ENCODE assay signal across 10 cellular contexts in the genomic region with DNA sequence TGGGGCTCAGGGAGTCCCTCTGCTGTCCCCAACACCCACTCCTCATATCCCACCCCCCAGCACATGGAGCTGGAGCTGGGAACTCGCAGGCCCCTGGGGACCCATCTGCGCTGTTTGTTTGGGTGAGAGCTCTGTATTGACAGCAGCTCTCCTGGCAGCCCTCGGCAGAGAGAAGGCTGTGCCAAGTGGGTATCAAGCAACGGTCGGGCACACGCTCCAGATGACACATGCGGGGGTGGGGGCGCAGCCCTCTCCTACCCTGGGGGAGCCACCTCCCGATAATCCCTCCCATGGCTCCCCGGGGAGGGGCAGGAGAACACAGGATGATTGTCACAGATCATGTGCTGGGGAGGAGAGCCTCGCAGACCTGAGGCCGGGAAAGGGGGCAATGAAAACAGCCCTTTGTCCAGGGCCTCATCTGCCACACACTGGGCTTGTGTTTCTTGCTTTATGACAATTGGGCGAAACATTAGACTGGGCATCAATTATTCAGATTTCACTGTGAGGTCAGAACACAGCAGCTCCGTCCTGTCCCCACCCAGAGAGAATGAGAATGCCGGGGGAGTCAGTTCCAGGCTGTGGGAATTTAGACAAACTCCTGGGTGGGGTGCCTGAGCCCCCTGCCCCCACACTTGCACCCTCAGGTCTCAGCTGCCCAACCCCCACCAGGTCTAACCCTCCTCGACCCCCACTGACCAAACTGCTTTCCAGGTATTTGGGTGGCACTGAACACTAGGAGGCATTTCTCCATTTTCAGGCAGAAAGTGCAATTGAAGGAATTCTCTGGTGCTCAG. TPM values are rescaled to one million over a fixed set of nuclear protein-coding genes. Genes with fewer than 3 reads are reported as not detected.
DNase-seq lines count a peak whose midpoint lies in the region; ATAC-seq, FAIRE-seq and TF ChIP-seq lines count a peak whose summit lies in the region.
"Had no signal": no experiment of that assay in that cellular context is flagged by ENCODE, and none has a peak within 500 bp of the region (broad histone marks: within the 10 kb centered on the region; RNA-seq: fewer than 3 reads in every experiment).

No MANE protein-coding gene starts in this region.

- no peak for ATAC-seq in GM21515 (IDR thresholded peaks at IDR 0.05; ENCODE audit: unreplicated experiment)

- H3K36me3 ChIP-seq in BE2C (no peaks in the 10 kb centered on the region), bronchial epithelial cell (ENCODE audit: control insufficient read depth, insufficient read depth, low read length) (no peaks in the 10 kb centered on the region)
- H3K36me3 ChIP-seq: ascending aorta, HAP-1 had no signal

- H3K27me3 ChIP-seq in BE2C (no peaks in the 10 kb centered on the region), bronchial epithelial cell (ENCODE audit: control insufficient read depth, insufficient read depth, low read length) (no peaks in the 10 kb centered on the region)
- H3K27me3 ChIP-seq: ascending aorta had no signal

- H3K4me3 ChIP-seq in BE2C (ENCODE audit: low read depth, low read length), result no peak overlapping the region; the same call in 1 of the 2 replicates
- no peak overlapping the region for H3K4me3 ChIP-seq in bronchial epithelial cell (ENCODE audit: low read depth, low read length)
- H3K4me3 ChIP-seq: ascending aorta, HAP-1 had no signal

- FAIRE-seq in bronchial epithelial cell (lab: Jason Lieb, UNC), result no peak

- H3K9me3 ChIP-seq in BE2C, result no peaks in the 10 kb centered on the region
- H3K9me3 ChIP-seq: ascending aorta, HAP-1 had no signal

- H3K4me1 ChIP-seq in BE2C, result peaks cover 19% of the 10 kb centered on the region
- H3K4me1 ChIP-seq: ascending aorta, HAP-1 had no signal

- TF ChIP-seq CTCF in BE2C (IDR thresholded peaks at IDR 0.05; ENCODE audit: low read depth, low read length) (peak; percentile 10; the same call in 1 of the 2 replicates), bronchial epithelial cell (IDR thresholded peaks at IDR 0.05; ENCODE audit: insufficient read depth, low read length, severe bottlenecking) (no peak)

- DNase-seq in BE2C (peak; percentile 65), NCI-H1436 treated with DMSO at 0.1 percent for 48 hours (lab: John Stamatoyannopoulos, UW) (peak; percentile 66), bronchial epithelial cell (ENCODE audit: low read depth) (peak; percentile 27), mucosa of gallbladder (ENCODE audit: low spot score) (peak; percentile 9), NCI-H187 treated with DMSO at 0.1 percent for 48 hours (lab: John Stamatoyannopoulos, UW) (no peak), activated gamma-delta T cell treated with Interleukin-2 at 50 U/mL for 16 hours (no peak), cerebellum (ENCODE audit: low spot score) (no peak)

RNA-seq across cellular contexts. Expression of a gene that starts 46.4 kb away (rescaled TPM):
- polyA plus RNA-seq in BE2C (2012; ENCODE audit: insufficient read depth, insufficient read length, low read depth), result 88.9 TPM
- total RNA-seq in bronchial epithelial cell (58.7 and 62.0 TPM in 2 replicates), mucosa of gallbladder (86.0 TPM), cerebellum (28.9 TPM)

Comparison
In these comparisons a context has a peak if more than half of its experiments do, and no peak if none do; other contexts are left out.
1. DNase-seq: peak in BE2C (single experiment), NCI-H1436 treated with DMSO at 0.1 percent for 48 hours (single experiment), bronchial epithelial cell (single experiment) and mucosa of gallbladder (single experiment); none in NCI-H187 treated with DMSO at 0.1 percent for 48 hours (single experiment), activated gamma-delta T cell treated with Interleukin-2 at 50 U/mL for 16 hours (single experiment) and cerebellum (single experiment).